ENCODE assay signal across 23 cellular contexts in genomic region chr3:122628567-122628966, GRCh38. TPM values are rescaled to one million over a fixed set of nuclear protein-coding genes. Genes with fewer than 3 reads are reported as not detected.
A peak's percentile ranks its signal among the peaks of the same experiment; 100 is the strongest.
DNase-seq lines count a peak whose midpoint lies in the region; ATAC-seq and TF ChIP-seq lines count a peak whose summit lies in the region.
"Had no signal": no experiment of that assay in that cellular context is flagged by ENCODE, and none has a peak within 500 bp of the region (broad histone marks: within the 10 kb centered on the region; RNA-seq: fewer than 3 reads in every experiment).

No MANE protein-coding gene starts in this region.

- no peak for TF ChIP-seq POLR2A in breast epithelium (IDR thresholded peaks at IDR 0.05)

- ATAC-seq in GM19351 (IDR thresholded peaks at IDR 0.05; ENCODE audit: unreplicated experiment): no peak
- ATAC-seq: left colon, SK-N-SH treated with all-trans-retinoic acid at 6 μM for 48 hours had no signal

- H3K9me2 ChIP-seq in PC-9 (ENCODE audit: insufficient read depth) (no peaks in the 10 kb centered on the region), hepatocyte (replicated peaks; ENCODE audit: insufficient read depth) (no peaks in the 10 kb centered on the region)

- no peak for TF ChIP-seq CTCF in MCF 10A (IDR thresholded peaks at IDR 0.05; ENCODE audit: unreplicated experiment)
- no peak for TF ChIP-seq CTCF in breast epithelium (IDR thresholded peaks at IDR 0.05)
- TF ChIP-seq CTCF in PC-9 (conservative IDR thresholded peaks at IDR 0.05): no peak
- no peak for TF ChIP-seq CTCF in hepatocyte (IDR thresholded peaks at IDR 0.05; ENCODE audit: poor library complexity)

- 70% methylated on average over 3 of the region's 3 CpGs for WGBS in hepatocyte (ENCODE audit: low lambda C conversion rate, missing lambda C conversion rate)

- H4K20me1 ChIP-seq in PC-9 (ENCODE audit: insufficient read depth) (no peaks in the 10 kb centered on the region), hepatocyte (ENCODE audit: insufficient read depth, poor library complexity, severe bottlenecking) (no peaks in the 10 kb centered on the region)

- H3K9me3 Mint-ChIP-seq in MCF 10A (ENCODE audit: unreplicated experiment): no peaks in the 10 kb centered on the region
- H3K9me3 Mint-ChIP-seq in activated T-cell treated with anti-CD3 and anti-CD28 coated beads, Interleukin-2, amount 50 U/mL, for 24 hours: no peaks in the 10 kb centered on the region
- H3K9me3 Mint-ChIP-seq: CD14-positive monocyte, IgD-negative memory B cell, neural progenitor cell had no signal

- intact Hi-C loops in MCF 10A (cut with micrococcal nuclease): no loop called here
- intact Hi-C loops in breast epithelium (cut with DNase I; ENCODE audit: low total_unique reads): no loop called here
- intact Hi-C loops in PC-9 (cut with micrococcal nuclease; ENCODE audit: unreplicated experiment): no loop called here

- H3K9me3 ChIP-seq in breast epithelium (no peaks in the 10 kb centered on the region), PC-9 (ENCODE audit: insufficient read depth, low read depth) (no peaks in the 10 kb centered on the region), hepatocyte (ENCODE audit: low read depth) (no peaks in the 10 kb centered on the region)
- H3K9me3 ChIP-seq: thoracic aorta had no signal

- CTCF ChIA-PET in MCF 10A (lab: Yijun Ruan, JAX) (interaction anchor here (0.6 to 1.9 kb wide), 4 partner anchors 9 to 80 kb away, joined by 3 to 5 read pairs (median 3); no protein-coding TSS in a partner anchor), PC-9 (lab: Charles Lee) (interaction anchor here (0.5 kb wide), 1 partner anchor 108 kb away, joined by 9 read pairs; no protein-coding TSS in a partner anchor)

- no peak overlapping the region for H3K4me3 Mint-ChIP-seq in MCF 10A (ENCODE audit: unreplicated experiment)
- H3K4me3 Mint-ChIP-seq in activated T-cell treated with anti-CD3 and anti-CD28 coated beads, Interleukin-2, amount 50 U/mL, for 24 hours: no peak overlapping the region
- H3K4me3 Mint-ChIP-seq: CD14-positive monocyte, IgD-negative memory B cell, neural progenitor cell had no signal

- peaks cover 14% of the 10 kb centered on the region for H3K27me3 Mint-ChIP-seq in MCF 10A (ENCODE audit: insufficient read depth, unreplicated experiment)
- no peaks in the 10 kb centered on the region for H3K27me3 Mint-ChIP-seq in activated T-cell treated with anti-CD3 and anti-CD28 coated beads, Interleukin-2, amount 50 U/mL, for 24 hours
- H3K27me3 Mint-ChIP-seq: IgD-negative memory B cell had no signal

- POLR2A ChIA-PET in MCF 10A (lab: Yijun Ruan, JAX): interaction anchor here (0.7 to 1.4 kb wide), 6 partner anchors 9 to 57 kb away, joined by 3 to 6 read pairs (median 4); partner anchors contain the start of gene PARP14
- POLR2A ChIA-PET in PC-9 (lab: Charles Lee; ENCODE audit: unreplicated experiment): interaction anchor here (0.6 kb wide), 1 partner anchor 1967 kb away, joined by 4 read pairs; no protein-coding TSS in a partner anchor

- no peaks in the 10 kb centered on the region for H3F3A ChIP-seq in PC-9 (ENCODE audit: insufficient read depth, low read depth)

- H2AFZ ChIP-seq in PC-9 (no peak overlapping the region), hepatocyte (no peak overlapping the region)
- H2AFZ ChIP-seq: neural progenitor cell had no signal

- H3K4me1 Mint-ChIP-seq in MCF 10A (ENCODE audit: insufficient read depth, unreplicated experiment): peaks cover 19% of the 10 kb centered on the region
- H3K4me1 Mint-ChIP-seq in activated T-cell treated with anti-CD3 and anti-CD28 coated beads, Interleukin-2, amount 50 U/mL, for 24 hours (ENCODE audit: low read depth): no peaks in the 10 kb centered on the region
- H3K4me1 Mint-ChIP-seq: neural progenitor cell had no signal

- H3K36me3 ChIP-seq in breast epithelium (no peaks in the 10 kb centered on the region), PC-9 (ENCODE audit: low read depth) (no peaks in the 10 kb centered on the region), hepatocyte (replicated peaks; ENCODE audit: insufficient read depth, low read depth) (no peaks in the 10 kb centered on the region)
- H3K36me3 ChIP-seq: neural progenitor cell, thoracic aorta had no signal

- H3K4me1 ChIP-seq in breast epithelium (no peaks in the 10 kb centered on the region), PC-9 (replicated peaks; ENCODE audit: insufficient read depth) (peaks cover 10% of the 10 kb centered on the region), hepatocyte (ENCODE audit: insufficient read depth) (no peaks in the 10 kb centered on the region)
- H3K4me1 ChIP-seq: neural progenitor cell had no signal

- H3K4me3 ChIP-seq in breast epithelium: no peak overlapping the region
- no peak overlapping the region for H3K4me3 ChIP-seq in PC-9
- no peak overlapping the region for H3K4me3 ChIP-seq in hepatocyte
- H3K4me3 ChIP-seq: coronary artery, neural progenitor cell, thoracic aorta had no signal

- H3K36me3 Mint-ChIP-seq in MCF 10A (ENCODE audit: insufficient read depth, unreplicated experiment): peaks cover 6% of the 10 kb centered on the region
- H3K36me3 Mint-ChIP-seq in activated T-cell treated with anti-CD3 and anti-CD28 coated beads, Interleukin-2, amount 50 U/mL, for 24 hours (ENCODE audit: low read depth): peaks cover 24% of the 10 kb centered on the region
- H3K36me3 Mint-ChIP-seq: CD14-positive monocyte, neural progenitor cell had no signal

- DNase-seq in MCF 10A (ENCODE audit: unreplicated experiment): peak; percentile 62
- DNase-seq in breast epithelium (ENCODE audit: low spot score in 2 of 2): no peak
- DNase-seq in PC-9: peak in 1 of 2 experiments; percentile 37
- DNase-seq in dermis blood vessel endothelial cell: peak; percentile 35
- no peak for DNase-seq in cerebellar cortex (ENCODE audit: low spot score)
- DNase-seq in hepatocyte (ENCODE audit: low spot score): no peak
- no peak for DNase-seq in activated T-cell treated with anti-CD3 and anti-CD28 coated beads, Interleukin-2, amount 50 U/mL, for 24 hours
- DNase-seq: activated CD4-positive, alpha-beta T cell treated with anti-CD3 and anti-CD28 coated beads for 4 hours; activated gamma-delta T cell; aorta; left colon; NCI-H1092; NCI-H69; retina had no signal

- H3K79me2 ChIP-seq in PC-9 (ENCODE audit: low read depth) (no peaks in the 10 kb centered on the region), hepatocyte (no peaks in the 10 kb centered on the region)

- no peak overlapping the region for H3K27ac ChIP-seq in breast epithelium
- H3K27ac ChIP-seq in PC-9: no peak overlapping the region
- no peak overlapping the region for H3K27ac ChIP-seq in hepatocyte
- H3K27ac ChIP-seq: coronary artery, neural progenitor cell, thoracic aorta had no signal

- H3K4me2 ChIP-seq in PC-9 (peak overlapping the region; percentile 10; the same call in 1 of the 2 replicates), hepatocyte (no peak overlapping the region)
- H3K4me2 ChIP-seq: neural progenitor cell had no signal

- H3K27me3 ChIP-seq in breast epithelium: no peaks in the 10 kb centered on the region
- no peaks in the 10 kb centered on the region for H3K27me3 ChIP-seq in PC-9 (ENCODE audit: insufficient read depth, low read depth)
- H3K27me3 ChIP-seq in hepatocyte: no peaks in the 10 kb centered on the region
- H3K27me3 ChIP-seq: neural progenitor cell had no signal

- H3K27ac Mint-ChIP-seq in MCF 10A (ENCODE audit: low read depth, unreplicated experiment): no peak overlapping the region
- no peak overlapping the region for H3K27ac Mint-ChIP-seq in activated T-cell treated with anti-CD3 and anti-CD28 coated beads, Interleukin-2, amount 50 U/mL, for 24 hours
- H3K27ac Mint-ChIP-seq: CD14-positive monocyte, neural progenitor cell had no signal

- BruUV-seq in MCF 10A (replicated peaks; lab: Mats Ljungman, UMichigan) (no TSS peak), PC-9 (replicated peaks; lab: Mats Ljungman, UMichigan) (no TSS peak)

RNA-seq across cellular contexts. Expression of gene PARP15, which starts 51.1 kb away (rescaled TPM):
- total RNA-seq in MCF 10A (2022): not detected in 2 replicates
- total RNA-seq in breast epithelium: 1 to 10 TPM; 2.9 to 5.6 (median 5.4) TPM
- total RNA-seq in PC-9 (2021): 0.07 and 0.13 TPM in 2 replicates
- 0.17 and 0.47 TPM in 2 replicates for total RNA-seq in dermis blood vessel endothelial cell
- total RNA-seq in hepatocyte: 0.32 and 0.63 TPM in 2 replicates
- 0.30 and 0.58 TPM in 2 replicates for polyA plus RNA-seq in hepatocyte
- total RNA-seq: A673, epithelial cell of proximal tubule had no signal

RNA-seq across cellular contexts. Expression of gene PARP14, which starts 52.1 kb away (rescaled TPM):
- total RNA-seq in MCF 10A (2022): 15.5 and 23.8 TPM in 2 replicates
- total RNA-seq in breast epithelium: 10 to 100 TPM; 42.9 to 57.0 (median 49.8) TPM
- total RNA-seq in PC-9 (2021): 31.6 and 33.3 TPM in 2 replicates
- 135 and 161 TPM in 2 replicates for total RNA-seq in dermis blood vessel endothelial cell
- total RNA-seq in hepatocyte: 27.7 and 33.1 TPM in 2 replicates
- polyA plus RNA-seq in hepatocyte: 8.5 TPM in 2 replicates

Comparison
In these comparisons a context has a peak if more than half of its experiments do, and no peak if none do; other contexts are left out.
1. DNase-seq: peak in MCF 10A (single experiment) and dermis blood vessel endothelial cell (single experiment); none in breast epithelium (0 of 2), cerebellar cortex (single experiment), hepatocyte (single experiment) and activated T-cell treated with anti-CD3 and anti-CD28 coated beads, Interleukin-2, amount 50 U/mL, for 24 hours (single experiment).